Comparison of ENCODE assay signal across 25 cellular contexts in the genomic region with DNA sequence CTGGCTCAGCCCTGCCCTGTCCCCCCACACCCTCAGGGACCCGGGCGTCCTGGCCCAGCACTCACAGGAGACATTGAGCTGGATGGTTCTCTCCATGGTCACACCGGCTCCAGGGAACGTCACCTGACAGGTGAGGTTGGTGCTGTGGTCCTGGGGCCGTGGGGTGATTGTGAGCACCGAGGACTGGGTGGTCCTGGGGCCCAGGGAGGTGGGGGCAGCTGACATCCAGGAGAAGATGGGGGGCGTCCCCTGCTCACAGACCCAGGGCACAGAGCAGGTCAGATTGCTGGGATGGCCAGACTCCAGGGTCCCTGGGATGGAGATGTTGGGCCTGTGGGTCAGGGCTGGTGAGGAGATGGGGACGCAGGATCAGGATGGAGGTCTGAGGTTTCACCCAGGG. TPM values are rescaled to one million over a fixed set of nuclear protein-coding genes. Genes with fewer than 3 reads are reported as not detected.
"Had no signal": no experiment of that assay in that cellular context is flagged by ENCODE, and none has a peak within 500 bp of the region (broad histone marks: within the 10 kb centered on the region; RNA-seq: fewer than 3 reads in every experiment).

No MANE protein-coding gene starts in this region.

- H3K27ac ChIP-seq: dorsolateral prefrontal cortex, hepatocyte, right atrium auricular region, sigmoid colon, transverse colon had no signal

- H3K27me3 ChIP-seq: hepatocyte, right atrium auricular region had no signal

- H3K9me3 ChIP-seq: mucosa of descending colon, sigmoid colon, transverse colon had no signal

- H3K36me3 ChIP-seq: right atrium auricular region, sigmoid colon, transverse colon had no signal

- H3K4me3 Mint-ChIP-seq: natural killer cell; neural crest cell; stimulated activated naive CD8-positive, alpha-beta T cell treated with anti-CD3 and anti-CD28 coated beads, Interleukin-15, Interleukin-2, amounts not matched to agents 100 ng/mL and 50 ng/mL, for 24 hours had no signal

- H3K4me1 Mint-ChIP-seq: neural crest cell had no signal

- H3K4me1 ChIP-seq: right atrium auricular region, sigmoid colon, transverse colon had no signal

- DNase-seq: cortex of kidney; dorsolateral prefrontal cortex; effector CD8-positive, alpha-beta T cell; foreskin melanocyte; head of caudate nucleus; left colon; left ventricle myocardium superior; mucosa of descending colon; natural killer cell; posterior cingulate gyrus; sigmoid colon; stimulated activated CD4-positive, alpha-beta T cell treated with anti-CD3 and anti-CD28 coated beads, Interleukin-12 subunit alpha, Interleukin-12 subunit beta, amount 100 ng/mL, for 4 hours; transverse colon had no signal

- H3K27ac Mint-ChIP-seq: stimulated activated naive CD8-positive, alpha-beta T cell treated with anti-CD3 and anti-CD28 coated beads, Interleukin-15, Interleukin-2, amounts not matched to agents 100 ng/mL and 50 ng/mL, for 24 hours had no signal

- H3K36me3 Mint-ChIP-seq: natural killer cell had no signal

- H3K4me3 ChIP-seq: dorsolateral prefrontal cortex, hepatocyte, mucosa of descending colon, right atrium auricular region, sigmoid colon, skin epidermis, transverse colon had no signal

- H3K9me3 Mint-ChIP-seq: natural killer cell, neural crest cell had no signal

RNA-seq across cellular contexts. Expression of a gene that starts 0.9 kb away (rescaled TPM):
- total RNA-seq: hepatocyte, kidney epithelial cell, lung microvascular endothelial cell, neural crest cell, osteocyte, temporal lobe had no signal
- polyA plus RNA-seq: hepatocyte had no signal

RNA-seq across cellular contexts. Expression of a gene that starts 29.0 kb away (rescaled TPM):
- total RNA-seq: hepatocyte, kidney epithelial cell, left ventricle myocardium superior, lung microvascular endothelial cell, neural crest cell, osteocyte, right atrium auricular region, temporal lobe had no signal

RNA-seq across cellular contexts. Expression of a gene that starts 52.3 kb away (rescaled TPM):
- total RNA-seq: dorsolateral prefrontal cortex, hepatocyte, kidney epithelial cell, left colon, left ventricle myocardium superior, lung microvascular endothelial cell, mesenteric fat pad, natural killer cell, neural crest cell, osteocyte, right atrium auricular region, sigmoid colon, temporal lobe, transverse colon, urinary bladder had no signal
- polyA plus RNA-seq: esophagus, sigmoid colon, urinary bladder had no signal
